In the genomic region with DNA sequence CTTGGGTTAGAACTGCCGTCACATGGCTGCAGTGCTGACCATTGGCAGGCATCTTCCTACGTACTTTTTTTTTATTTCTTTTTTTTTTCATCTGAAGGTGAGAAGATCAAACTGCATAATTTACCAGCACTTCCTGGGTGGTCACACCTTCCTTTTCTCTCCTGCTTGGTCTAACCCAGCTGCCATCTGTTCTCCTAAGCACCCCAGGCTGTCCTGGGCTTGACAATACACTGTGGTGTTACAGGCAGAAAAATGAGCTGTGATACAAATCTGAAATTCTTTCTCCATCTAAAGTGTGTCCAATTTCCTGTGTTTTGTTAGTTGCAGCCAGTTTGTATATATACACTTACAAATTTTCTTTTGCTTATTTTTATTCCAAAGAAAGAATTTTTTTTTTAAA, we compare ENCODE assay signal across 16 cellular contexts.
DNase-seq lines count a peak whose midpoint lies in the region; ATAC-seq and TF ChIP-seq lines count a peak whose summit lies in the region.
"Had no signal": no experiment of that assay in that cellular context is flagged by ENCODE, and none has a peak within 500 bp of the region (broad histone marks: within the 10 kb centered on the region; RNA-seq: fewer than 3 reads in every experiment).

No MANE protein-coding gene starts in this region.

- DNase-seq in DMS 273 (lab: John Stamatoyannopoulos, UW; ENCODE audit: unreplicated experiment) (peak; percentile 22), DMS 273 treated with DMSO at 0.1 percent for 48 hours (lab: John Stamatoyannopoulos, UW) (no peak), NCI-H2171 (lab: John Stamatoyannopoulos, UW) (peak; percentile 33), SJCRH30 (peak; percentile 45 to 65), fibroblast of lung (ENCODE audit: low read depth in 2 of 2) (no peak), SHP77 treated with DMSO at 0.1 percent for 48 hours (lab: John Stamatoyannopoulos, UW) (no peak), D341Med (ENCODE audit: low spot score) (no peak)
- DNase-seq: AML-193; Caco-2; CD8-positive, alpha-beta memory T cell; DMS79 treated with DMSO at 0.1 percent for 48 hours; GM23248; H7 had no signal

- H2AFZ ChIP-seq in fibroblast of lung (ENCODE audit: low read length), result peak overlapping the region; percentile 24
- H2AFZ ChIP-seq: GM23248 had no signal

- H3K79me2 ChIP-seq in fibroblast of lung (ENCODE audit: control insufficient read depth, insufficient read depth, low read length), result no peaks in the 10 kb centered on the region

- H3K4me3 ChIP-seq in SJCRH30, result no peak overlapping the region
- no peak overlapping the region for H3K4me3 ChIP-seq in fibroblast of lung (replicated peaks in 1 of 4; ENCODE audit: control extremely low read depth in 1 of 4, insufficient read depth in 1 of 4, low read depth in 3 of 4, low read length in 4 of 4)
- H3K4me3 ChIP-seq: BLaER1, GM23248 had no signal

- H3K4me1 ChIP-seq in SJCRH30, result no peaks in the 10 kb centered on the region; the same call in 1 of the 2 replicates
- H3K4me1 ChIP-seq in fibroblast of lung (ENCODE audit: control insufficient read depth, extremely low read depth, insufficient read depth, low read length), result no peaks in the 10 kb centered on the region
- H3K4me1 ChIP-seq: BLaER1, Caco-2 had no signal

- H3K9me3 ChIP-seq in SJCRH30 (replicated peaks) (no peaks in the 10 kb centered on the region), fibroblast of lung (ENCODE audit: control insufficient read depth, insufficient read depth, low read depth, low read length) (no peaks in the 10 kb centered on the region)
- H3K9me3 ChIP-seq: Caco-2 had no signal

- no peaks in the 10 kb centered on the region for H4K20me1 ChIP-seq in fibroblast of lung (ENCODE audit: control insufficient read depth, extremely low read depth, insufficient read depth, low read length)
- H4K20me1 ChIP-seq: BLaER1 had no signal

- H3K27me3 ChIP-seq in SJCRH30 (no peaks in the 10 kb centered on the region), fibroblast of lung (ENCODE audit: control insufficient read depth, insufficient read depth, low read length) (no peaks in the 10 kb centered on the region)
- H3K27me3 ChIP-seq: BLaER1 had no signal

- no peaks in the 10 kb centered on the region for H3K36me3 ChIP-seq in SJCRH30
- H3K36me3 ChIP-seq in fibroblast of lung (ENCODE audit: control insufficient read depth, insufficient read depth, low read length), result no peaks in the 10 kb centered on the region
- H3K36me3 ChIP-seq: BLaER1 had no signal

- TF ChIP-seq CTCF in fibroblast of lung (conservative IDR thresholded peaks at IDR 0.05 in 1 of 2, IDR thresholded peaks at IDR 0.05 in 1 of 2; ENCODE audit: low read depth in 1 of 2, low read length in 2 of 2), result no peak

- H3K4me2 ChIP-seq in fibroblast of lung (ENCODE audit: extremely low read depth, insufficient read depth, low read length), result no peak overlapping the region
- H3K4me2 ChIP-seq: BLaER1 had no signal

- ATAC-seq in HG02884 (IDR thresholded peaks at IDR 0.05; ENCODE audit: unreplicated experiment), result no peak

- H3K27ac ChIP-seq in SJCRH30 (no peak overlapping the region), fibroblast of lung (ENCODE audit: insufficient read depth, low read length) (no peak overlapping the region)
- H3K27ac ChIP-seq: 22Rv1, BLaER1, GM23248 had no signal

- no peak overlapping the region for H3K9ac ChIP-seq in fibroblast of lung (ENCODE audit: insufficient read depth, low read length)
- H3K9ac ChIP-seq: BLaER1, GM23248 had no signal

Comparison
In these comparisons a context has a peak if more than half of its experiments do, and no peak if none do; other contexts are left out.
1. DNase-seq: peak in DMS 273 (single experiment), NCI-H2171 (single experiment) and SJCRH30 (2 of 2); none in DMS 273 treated with DMSO at 0.1 percent for 48 hours (single experiment), fibroblast of lung (0 of 2), SHP77 treated with DMSO at 0.1 percent for 48 hours (single experiment) and D341Med (single experiment).